1 cellular context compared by ENCODE assay signal in the genomic region with DNA sequence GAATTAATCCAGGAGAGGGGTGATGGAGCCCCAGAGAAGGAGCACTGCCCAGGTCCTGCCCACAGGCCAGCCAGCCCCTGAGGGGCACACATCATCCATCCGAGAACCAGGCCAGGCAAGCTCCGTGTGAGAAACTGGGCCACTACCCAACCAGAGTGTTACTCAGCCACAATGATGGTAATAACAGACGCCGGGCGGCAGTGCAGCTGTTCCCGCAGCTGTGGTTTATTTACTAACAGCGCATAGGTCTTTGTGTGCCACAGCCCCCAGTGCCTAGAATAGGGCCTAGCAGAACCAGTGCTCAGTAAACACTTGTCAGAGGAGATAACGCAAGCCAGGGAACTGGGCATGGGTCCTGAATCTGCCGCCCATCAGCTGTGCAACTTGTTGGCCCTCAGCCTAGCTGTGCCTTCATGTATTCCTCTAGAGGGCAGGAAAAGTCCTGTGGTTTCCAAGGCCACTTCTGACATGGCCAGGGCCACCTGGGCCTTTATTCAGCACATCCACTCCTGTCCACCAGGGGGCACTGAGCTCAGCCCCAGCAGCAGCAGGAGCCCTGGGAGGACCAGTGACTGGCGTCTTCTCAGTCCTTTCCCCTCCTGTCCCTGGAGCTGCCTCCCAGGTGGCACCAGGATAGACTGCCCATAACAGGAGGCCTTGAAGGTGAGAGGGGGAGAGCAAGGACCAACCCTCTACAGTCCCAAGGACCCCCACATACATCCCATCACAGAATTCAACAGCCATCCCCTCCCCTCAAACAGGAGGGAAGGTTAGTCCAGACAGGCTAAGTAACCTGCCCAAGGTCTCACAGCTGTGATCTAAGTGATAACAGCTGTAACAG.
TF ChIP-seq lines count a peak whose summit lies in the region.

No MANE protein-coding gene starts in this region.

TF ChIP-seq in IMR-90, 13 proteins besides CTCF, POLR2A, EP300 and RAD21:
- TF ChIP-seq SMC3 (IDR thresholded peaks at IDR 0.05; ENCODE audit: low read depth, low read length) (peak; percentile 49; the same call in 1 of the 2 replicates), MXI1 (IDR thresholded peaks at IDR 0.05; ENCODE audit: borderline replicate concordance, low read depth, low read length) (no peak), RCOR1 (IDR thresholded peaks at IDR 0.05; ENCODE audit: insufficient replicate concordance, low read length) (no peak)
TF ChIP-seq in IMR-90: peak in this region for 1.
